In genomic region chr14:21192875-21193535, GRCh38 we compare ENCODE assay signal across 24 cellular contexts. TPM values are rescaled to one million over a fixed set of nuclear protein-coding genes. Genes with fewer than 3 reads are reported as not detected.
DNase-seq lines count a peak whose midpoint lies in the region; FAIRE-seq and TF ChIP-seq lines count a peak whose summit lies in the region.
"Had no signal": no experiment of that assay in that cellular context is flagged by ENCODE, and none has a peak within 500 bp of the region (broad histone marks: within the 10 kb centered on the region; RNA-seq: fewer than 3 reads in every experiment).

No MANE protein-coding gene starts in this region.

- no peak overlapping the region for H2BK120ac ChIP-seq in H1 (replicated peaks; ENCODE audit: low read depth, low read length)

- CTCF ChIA-PET in activated CD4-positive, alpha-beta T cell treated with anti-CD3 and anti-CD28 coated beads, Interleukin-2, amount 10 ng/mL, durations not matched to agents 7 days and 5 days (lab: Charles Lee) = interaction anchor here (1.5 to 1.7 kb wide), 2 partner anchors 89 to 101 kb away, joined by 3 to 5 read pairs; no protein-coding TSS in a partner anchor
- CTCF ChIA-PET in H1 (lab: Charles Lee; ENCODE audit: partially characterized antibody) = interaction anchor here (0.6 to 2.1 kb wide), 5 partner anchors 9 to 178 kb away, joined by 3 to 7 read pairs (median 3); no protein-coding TSS in a partner anchor

- intact Hi-C loops in posterior vena cava (cut with DNase I) = no loop called here

- no peak overlapping the region for H4K5ac ChIP-seq in H1 (ENCODE audit: insufficient read length, low read depth, low read length)

- no peak overlapping the region for H3K18ac ChIP-seq in H1 (ENCODE audit: extremely low read depth, low read length)

- H2BK20ac ChIP-seq in H1 (ENCODE audit: low read length) = no peak overlapping the region

- no peak for FAIRE-seq in H1 (lab: Jason Lieb, UNC)
- FAIRE-seq: GM12892, HTR-8/SVneo had no signal

- no peak overlapping the region for H4K91ac ChIP-seq in H1 (replicated peaks; ENCODE audit: insufficient read length, low read length)

- no peak for TF ChIP-seq POLR2A in H1 (IDR thresholded peaks at IDR 0.05; ENCODE audit: control extremely low read depth in 1 of 2, low read depth in 2 of 2, low read length in 2 of 2)

- peak overlapping the region; percentile 60 for H3K4me3 Mint-ChIP-seq in activated CD4-positive, alpha-beta T cell treated with anti-CD3 and anti-CD28 coated beads, Interleukin-2, amount 10 ng/mL, durations not matched to agents 7 days and 5 days

- peak overlapping the region; percentile 85; the same call in 1 of the 2 replicates for H4K8ac ChIP-seq in H1 (ENCODE audit: extremely low read depth, insufficient read depth, low read length)

- H3K27me3 ChIP-seq in H1 (replicated peaks in 1 of 4; ENCODE audit: control insufficient read depth in 3 of 4, extremely low read depth in 1 of 4, insufficient read depth in 3 of 4, low read length in 3 of 4) = no peaks in the 10 kb centered on the region; a peak in 1 of 7 replicates
- H3K27me3 ChIP-seq: upper lobe of right lung had no signal

- H2BK15ac ChIP-seq in H1 (ENCODE audit: low read length) = no peak overlapping the region

- H3K79me1 ChIP-seq in H1 (ENCODE audit: low read depth, low read length) = no peaks in the 10 kb centered on the region

- peaks cover 15% of the 10 kb centered on the region for H3K4me1 Mint-ChIP-seq in activated CD4-positive, alpha-beta T cell treated with anti-CD3 and anti-CD28 coated beads, Interleukin-2, amount 10 ng/mL, durations not matched to agents 7 days and 5 days

- H3K27ac ChIP-seq in H1 (ENCODE audit: low read depth, low read length) = no peak overlapping the region
- H3K27ac ChIP-seq: PC-9, upper lobe of right lung had no signal

- H3K9me3 ChIP-seq in H1 (ENCODE audit: insufficient read depth in 2 of 2, low read depth in 1 of 2, low read length in 1 of 2) = peaks cover 0 to 4% of the 10 kb centered on the region in 2 experiments; a peak in 1 of 4 replicates
- H3K9me3 ChIP-seq: upper lobe of right lung had no signal

- H3K4me3 ChIP-seq in H1 (ENCODE audit: extremely low read depth in 1 of 4, insufficient read depth in 2 of 4, low read depth in 3 of 4, low read length in 4 of 4) = no peak overlapping the region
- H3K4me3 ChIP-seq: PC-9 had no signal

- POLR2A ChIA-PET in activated CD4-positive, alpha-beta T cell treated with anti-CD3 and anti-CD28 coated beads, Interleukin-2, amount 10 ng/mL, durations not matched to agents 7 days and 5 days (lab: Charles Lee) = interaction anchor here (0.6 to 0.7 kb wide), 2 partner anchors 51 to 63 kb away, joined by 3 to 5 read pairs; no protein-coding TSS in a partner anchor
- POLR2A ChIA-PET in H1 (lab: Charles Lee; ENCODE audit: partially characterized antibody) = interaction anchor here (0.6 to 5.4 kb wide), 6 partner anchors 11 to 153 kb away, joined by 3 to 101 read pairs (median 4); no protein-coding TSS in a partner anchor

- H3K36me3 Mint-ChIP-seq in activated CD4-positive, alpha-beta T cell treated with anti-CD3 and anti-CD28 coated beads, Interleukin-2, amount 10 ng/mL, durations not matched to agents 7 days and 5 days (ENCODE audit: low read depth) = no peaks in the 10 kb centered on the region
- H3K36me3 Mint-ChIP-seq: CD4-positive, alpha-beta memory T cell; naive B cell had no signal

- no peak overlapping the region for H2BK12ac ChIP-seq in H1 (ENCODE audit: low read depth, low read length)

- no peak overlapping the region for H3K4ac ChIP-seq in H1 (replicated peaks; ENCODE audit: insufficient read length, low read depth, low read length)

- no peak overlapping the region for H3K4me2 ChIP-seq in H1 (ENCODE audit: insufficient read depth in 1 of 2, low read depth in 2 of 2, low read length in 2 of 2)

- no peaks in the 10 kb centered on the region for H3K79me2 ChIP-seq in H1 (ENCODE audit: control insufficient read depth in 1 of 2, insufficient read depth in 2 of 2, low read length in 2 of 2)

- peaks cover 16% of the 10 kb centered on the region for H3K27me3 Mint-ChIP-seq in activated CD4-positive, alpha-beta T cell treated with anti-CD3 and anti-CD28 coated beads, Interleukin-2, amount 10 ng/mL, durations not matched to agents 7 days and 5 days
- H3K27me3 Mint-ChIP-seq: CD4-positive, alpha-beta memory T cell; naive B cell; stimulated activated naive CD8-positive, alpha-beta T cell treated with anti-CD3 and anti-CD28 coated beads, Interleukin-15, amount 100 ng/mL, for 72 hours had no signal

- H2AK5ac ChIP-seq in H1 (ENCODE audit: low read depth, low read length) = no peak overlapping the region

- no peaks in the 10 kb centered on the region for H3K36me3 ChIP-seq in H1 (ENCODE audit: control insufficient read depth in 2 of 4, insufficient read depth in 4 of 4, low read length in 3 of 4)
- H3K36me3 ChIP-seq: upper lobe of right lung had no signal

- TF ChIP-seq EP300 in H1 (IDR thresholded peaks at IDR 0.05; ENCODE audit: borderline replicate concordance in 1 of 2, low read depth in 2 of 2, low read length in 2 of 2) = no peak

- H3K56ac ChIP-seq in H1 (replicated peaks; ENCODE audit: insufficient read length, low read depth, low read length) = no peak overlapping the region

- no peaks in the 10 kb centered on the region for H3K23me2 ChIP-seq in H1 (ENCODE audit: low read depth, low read length)

- no peak overlapping the region for H3K27ac Mint-ChIP-seq in activated CD4-positive, alpha-beta T cell treated with anti-CD3 and anti-CD28 coated beads, Interleukin-2, amount 10 ng/mL, durations not matched to agents 7 days and 5 days
- H3K27ac Mint-ChIP-seq: CD4-positive, alpha-beta memory T cell; dendritic cell treated with granulocyte-macrophage colony-stimulating factor and Interleukin-4, amounts not matched to agents 40 ng/mL and 50 ng/mL, for 4 days had no signal

- no peak for DNase-seq in activated CD4-positive, alpha-beta T cell treated with anti-CD3 and anti-CD28 coated beads, Interleukin-2, amount 10 ng/mL, durations not matched to agents 7 days and 5 days
- DNase-seq in activated CD4-positive, alpha-beta T cell treated with anti-CD3 and anti-CD28 coated beads, Interleukin-2, amount 50 U/mL, for 4 hours = no peak
- DNase-seq in LHCN-M2 (ENCODE audit: low read depth) = peak; percentile 29
- DNase-seq in H1 (ENCODE audit: low read depth in 1 of 2, low spot score in 2 of 2) = no peak
- peak; percentile 63 for DNase-seq in posterior vena cava (ENCODE audit: low spot score)
- no peak for DNase-seq in DMS153 (lab: John Stamatoyannopoulos, UW)
- DNase-seq in HUDEP-2 (lab: John Stamatoyannopoulos, UW; ENCODE audit: unreplicated experiment in 76 of 76) = no peak
- DNase-seq in NCI-H187 treated with DMSO at 0.1 percent for 48 hours (lab: John Stamatoyannopoulos, UW) = no peak
- DNase-seq: activated effector memory CD4-positive, alpha-beta T cell treated with anti-CD3 and anti-CD28 coated beads, Interleukin-2, amount 50 U/mL, for 16 hours; CD4-positive, alpha-beta memory T cell; GDM1; HCEC 1CT; naive B cell; NCI-H1930; NCI-H510A treated with DMSO at 0.1 percent for 48 hours; PC-9; stimulated activated naive CD8-positive, alpha-beta T cell treated with anti-CD3 and anti-CD28 coated beads, Interleukin-15, amount 100 ng/mL, for 72 hours; upper lobe of right lung had no signal

- WGBS in H1 (ENCODE audit: extremely low coverage in 1 of 2, insufficient coverage in 1 of 2, insufficient read length in 1 of 2, insufficient replicate concordance in 2 of 2, low coverage in 1 of 2, low lambda C conversion rate in 2 of 2, missing lambda C conversion rate in 1 of 2), 2 experiments = 85% methylated on average over 7 of the region's 7 CpGs; no CpG with 5 or more reads in 1 of the 2 experiments

- no peak overlapping the region for H2BK5ac ChIP-seq in H1 (ENCODE audit: low read depth, low read length)

- no peak for TF ChIP-seq CTCF in H1 (IDR thresholded peaks at IDR 0.05; ENCODE audit: control extremely low read depth in 1 of 3, insufficient read depth in 1 of 3, low read depth in 1 of 3, low read length in 3 of 3)

- TF ChIP-seq RAD21 in H1 (IDR thresholded peaks at IDR 0.05 in 1 of 2, conservative IDR thresholded peaks at IDR 0.05 in 1 of 2; ENCODE audit: low read depth in 2 of 2, low read length in 2 of 2) = no peak

- no peak overlapping the region for H3K9ac ChIP-seq in H1 (replicated peaks in 1 of 4; ENCODE audit: extremely low read depth in 1 of 4, low read depth in 3 of 4, low read length in 3 of 4)

- H3K14ac ChIP-seq in H1 (ENCODE audit: insufficient read length) = no peak overlapping the region

- H3K9me3 Mint-ChIP-seq in activated CD4-positive, alpha-beta T cell treated with anti-CD3 and anti-CD28 coated beads, Interleukin-2, amount 10 ng/mL, durations not matched to agents 7 days and 5 days = no peaks in the 10 kb centered on the region
- H3K9me3 Mint-ChIP-seq: dendritic cell treated with granulocyte-macrophage colony-stimulating factor and Interleukin-4, amounts not matched to agents 40 ng/mL and 50 ng/mL, for 4 days; naive B cell; stimulated activated naive CD8-positive, alpha-beta T cell treated with anti-CD3 and anti-CD28 coated beads, Interleukin-15, amount 100 ng/mL, for 72 hours had no signal

- no peak overlapping the region for H3K23ac ChIP-seq in H1 (ENCODE audit: insufficient read length)

- peaks cover 4 to 8% (median 6%) of the 10 kb centered on the region in 4 experiments; a peak in 6 of 7 replicates for H3K4me1 ChIP-seq in H1 (replicated peaks in 1 of 4; ENCODE audit: control insufficient read depth in 3 of 4, insufficient read depth in 4 of 4, low read length in 3 of 4)

- H2AFZ ChIP-seq in H1 (ENCODE audit: low read length) = 0 out of 2 replicates have a peak overlapping the region, but pooled peaks have one; percentile 54
- H2AFZ ChIP-seq: PC-9 had no signal

- H4K20me1 ChIP-seq in H1 (replicated peaks in 1 of 2; ENCODE audit: control insufficient read depth in 1 of 2, insufficient read depth in 2 of 2, low read length in 2 of 2) = no peaks in the 10 kb centered on the region

RNA-seq across cellular contexts. Expression of gene OR5AU1, which starts 37.1 kb away (rescaled TPM):
- not detected for total RNA-seq in activated CD4-positive, alpha-beta T cell treated with anti-CD3 and anti-CD28 coated beads, Interleukin-2, amount 10 ng/mL, durations not matched to agents 7 days and 5 days
- total RNA-seq in LHCN-M2 (2014; rRNA removed) (not detected in 2 replicates), posterior vena cava (not detected)
- polyA plus RNA-seq in LHCN-M2 (2012) = not detected
- not detected in 2 replicates for total RNA-seq in H1 (2021; fragmentation: NEBNext Ultra II Directional; extraction: Animal tissue kit (Norgen Biotek cat#: 25700))
- not detected in 2 replicates for polyA plus RNA-seq in H1 (2011; rRNA removed)
- not detected for polyA plus RNA-seq in H1 (2011; cell fraction: cytosol; rRNA removed)
- not detected for polyA plus RNA-seq in H1 (2011; cell fraction: nucleus; rRNA removed)
- polyA plus RNA-seq in H1 (2012, experiment 1 of 2) = not detected in 4 replicates
- polyA plus RNA-seq in H1 (2012, experiment 2 of 2) = not detected
- not detected for polyA plus RNA-seq in H1 (2013, experiment 1 of 2)
- not detected for polyA plus RNA-seq in H1 (2013, experiment 2 of 2)
- not detected in 2 replicates for polyA minus RNA-seq in H1 (2011; rRNA and poly(A)+ RNA removed)
- polyA minus RNA-seq in H1 (2011; cell fraction: cytosol; rRNA and poly(A)+ RNA removed) = not detected
- not detected for polyA minus RNA-seq in H1 (2011; cell fraction: nucleus; rRNA and poly(A)+ RNA removed)
- total RNA-seq: activated CD8-positive, alpha-beta memory T cell treated with anti-CD3 and anti-CD28 coated beads for 36 hours; CD4-positive, alpha-beta memory T cell; epithelial cell of proximal tubule; glomerular endothelial cell; PC-9; upper lobe of right lung had no signal
- polyA plus RNA-seq: CD4-positive, alpha-beta memory T cell had no signal

Comparison
In these comparisons a context has a peak if more than half of its experiments do, and no peak if none do; other contexts are left out.
1. DNase-seq: peak in LHCN-M2 (single experiment) and posterior vena cava (single experiment); none in activated CD4-positive, alpha-beta T cell treated with anti-CD3 and anti-CD28 coated beads, Interleukin-2, amount 10 ng/mL, durations not matched to agents 7 days and 5 days (single experiment), activated CD4-positive, alpha-beta T cell treated with anti-CD3 and anti-CD28 coated beads, Interleukin-2, amount 50 U/mL, for 4 hours (0 of 2), H1 (0 of 2), DMS153 (single experiment), HUDEP-2 (0 of 76) and NCI-H187 treated with DMSO at 0.1 percent for 48 hours (single experiment).